1 cellular context compared by ENCODE assay signal in genomic region chr9:125755340-125755739, GRCh38.
TF ChIP-seq lines count a peak whose summit lies in the region.

No MANE protein-coding gene starts in this region.

TF ChIP-seq in H1, 55 proteins besides CTCF, POLR2A, EP300 and RAD21 (continued from another document):
- no peak for TF ChIP-seq TCF12 (IDR thresholded peaks at IDR 0.05; ENCODE audit: low read depth, low read length)
- no peak for TF ChIP-seq SAP30 (IDR thresholded peaks at IDR 0.05; ENCODE audit: insufficient read depth, insufficient replicate concordance, low read length)
- no peak for TF ChIP-seq JUND (IDR thresholded peaks at IDR 0.05; ENCODE audit: low read length)
- TF ChIP-seq RNF2 (IDR thresholded peaks at IDR 0.05; ENCODE audit: borderline replicate concordance, low read depth, low read length, missing control alignments, poor library complexity, severe bottlenecking): no peak
- TF ChIP-seq, protein P1, sequence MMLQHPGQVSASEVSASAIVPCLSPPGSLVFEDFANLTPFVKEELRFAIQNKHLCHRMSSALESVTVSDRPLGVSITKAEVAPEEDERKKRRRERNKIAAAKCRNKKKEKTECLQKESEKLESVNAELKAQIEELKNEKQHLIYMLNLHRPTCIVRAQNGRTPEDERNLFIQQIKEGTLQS (IDR thresholded peaks at IDR 0.05; ENCODE audit: insufficient read depth, low read depth, low read length): no peak
- TF ChIP-seq CBX5 (IDR thresholded peaks at IDR 0.05; ENCODE audit: low read depth, low read length): no peak
- TF ChIP-seq GABPA (IDR thresholded peaks at IDR 0.05; ENCODE audit: borderline replicate concordance, insufficient read depth, low read length): no peak
- TF ChIP-seq SP1 (IDR thresholded peaks at IDR 0.05; ENCODE audit: low read depth, low read length): no peak
- peak; percentile 56; the same call in 1 of the 2 replicates for TF ChIP-seq POU5F1 (IDR thresholded peaks at IDR 0.05; ENCODE audit: low read depth, low read length)
- no peak for TF ChIP-seq SRF (IDR thresholded peaks at IDR 0.05; ENCODE audit: low read depth, low read length)
- peak; percentile 46 for TF ChIP-seq NANOG (IDR thresholded peaks at IDR 0.05; ENCODE audit: insufficient read depth, low read depth, low read length, poor library complexity, severe bottlenecking)
- no peak for TF ChIP-seq CREB1 (IDR thresholded peaks at IDR 0.05)
- no peak for TF ChIP-seq YY1 (IDR thresholded peaks at IDR 0.05; ENCODE audit: low read depth, low read length)
- no peak for TF ChIP-seq RBBP5 (IDR thresholded peaks at IDR 0.05; ENCODE audit: borderline replicate concordance, low read depth, low read length)
